In the genomic region with DNA sequence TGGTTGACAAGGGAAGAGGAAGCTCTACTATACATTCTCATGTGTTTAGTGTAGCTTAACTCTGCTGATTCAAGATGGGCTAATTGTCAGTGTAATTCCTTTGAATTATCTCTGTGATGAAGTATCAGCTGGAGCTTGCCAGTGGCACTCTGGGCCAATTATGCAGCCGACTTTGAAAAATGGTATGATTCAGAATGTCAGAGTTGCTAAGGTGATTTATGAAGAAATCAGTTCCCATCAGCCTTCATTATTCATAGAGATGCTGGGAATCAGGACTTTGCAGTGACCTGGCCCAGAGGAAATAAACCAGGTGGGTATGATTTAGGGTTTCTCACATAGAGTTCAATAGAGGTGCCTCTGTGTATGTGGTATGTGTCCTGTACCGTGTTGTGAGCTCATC, we compare ENCODE assay signal across 26 cellular contexts. TPM values are rescaled to one million over a fixed set of nuclear protein-coding genes. Genes with fewer than 3 reads are reported as not detected.
DNase-seq lines count a peak whose midpoint lies in the region; ATAC-seq and TF ChIP-seq lines count a peak whose summit lies in the region.
"Had no signal": no experiment of that assay in that cellular context is flagged by ENCODE, and none has a peak within 500 bp of the region (broad histone marks: within the 10 kb centered on the region; RNA-seq: fewer than 3 reads in every experiment).

No MANE protein-coding gene starts in this region.

- peaks cover 4% of the 10 kb centered on the region for H3K9me3 Mint-ChIP-seq in activated naive CD8-positive, alpha-beta T cell treated with anti-CD3 and anti-CD28 coated beads for 36 hours
- no peaks in the 10 kb centered on the region for H3K9me3 Mint-ChIP-seq in activated T-helper 2 cell treated with anti-CD3 and anti-CD28 coated beads, Interferon-gamma antibody, Interleukin-2, Interleukin-4, amounts not matched to agents 10 μg/mL and 5 μg/mL and 100 μg/mL, durations not matched to agents 14 hours and 24 hours and 36 hours
- H3K9me3 Mint-ChIP-seq: IgD-negative memory B cell had no signal

- peaks cover 23% of the 10 kb centered on the region for H3K4me1 ChIP-seq in foreskin keratinocyte
- H3K4me1 ChIP-seq: HAP-1 had no signal

- H3K27ac Mint-ChIP-seq in activated naive CD8-positive, alpha-beta T cell treated with anti-CD3 and anti-CD28 coated beads for 36 hours, result peak overlapping the region; percentile 18
- H3K27ac Mint-ChIP-seq in activated T-helper 2 cell treated with anti-CD3 and anti-CD28 coated beads, Interferon-gamma antibody, Interleukin-2, Interleukin-4, amounts not matched to agents 10 μg/mL and 5 μg/mL and 100 μg/mL, durations not matched to agents 14 hours and 24 hours and 36 hours, result no peak overlapping the region

- no peak overlapping the region for H3K27ac ChIP-seq in foreskin keratinocyte
- H3K27ac ChIP-seq: coronary artery, heart right ventricle, parathyroid adenoma had no signal

- no peaks in the 10 kb centered on the region for H3K27me3 Mint-ChIP-seq in activated naive CD8-positive, alpha-beta T cell treated with anti-CD3 and anti-CD28 coated beads for 36 hours
- H3K27me3 Mint-ChIP-seq in activated T-helper 2 cell treated with anti-CD3 and anti-CD28 coated beads, Interferon-gamma antibody, Interleukin-2, Interleukin-4, amounts not matched to agents 10 μg/mL and 5 μg/mL and 100 μg/mL, durations not matched to agents 14 hours and 24 hours and 36 hours (ENCODE audit: low read depth), result no peaks in the 10 kb centered on the region
- H3K27me3 Mint-ChIP-seq: activated CD4-positive, alpha-beta T cell treated with anti-CD3 and anti-CD28 coated beads for 36 hours; IgD-negative memory B cell had no signal

- peaks cover 62% of the 10 kb centered on the region for H3K36me3 Mint-ChIP-seq in activated naive CD8-positive, alpha-beta T cell treated with anti-CD3 and anti-CD28 coated beads for 36 hours
- H3K36me3 Mint-ChIP-seq in activated T-helper 2 cell treated with anti-CD3 and anti-CD28 coated beads, Interferon-gamma antibody, Interleukin-2, Interleukin-4, amounts not matched to agents 10 μg/mL and 5 μg/mL and 100 μg/mL, durations not matched to agents 14 hours and 24 hours and 36 hours (ENCODE audit: low read depth), result peaks cover 72% of the 10 kb centered on the region

- peak; percentile 82 for ATAC-seq in foreskin keratinocyte
- ATAC-seq in activated CD4-positive, CD25-positive, alpha-beta regulatory T cell treated with anti-CD3 and anti-CD28 coated beads, Interleukin-2, amount 50 U/mL, for 24 hours, result no peak
- ATAC-seq: activated CD4-positive, alpha-beta T cell treated with anti-CD3 and anti-CD28 coated beads for 36 hours; heart right ventricle had no signal

- DNase-seq in A172 (ENCODE audit: low spot score), result peak; percentile 42
- peak; percentile 20 for DNase-seq in HCEC 1CT
- no peak for DNase-seq in activated naive CD8-positive, alpha-beta T cell treated with anti-CD3 and anti-CD28 coated beads for 36 hours
- peak; percentile 69 to 87 for DNase-seq in foreskin keratinocyte
- no peak for DNase-seq in activated T-helper 2 cell treated with anti-CD3 and anti-CD28 coated beads, Interferon-gamma antibody, Interleukin-2, Interleukin-4, amounts not matched to agents 10 μg/mL and 5 μg/mL and 100 μg/mL, durations not matched to agents 14 hours and 24 hours and 36 hours (ENCODE audit: low spot score)
- no peak for DNase-seq in T-helper 9 cell
- DNase-seq in NCI-H1694 treated with DMSO at 0.1 percent for 48 hours (lab: John Stamatoyannopoulos, UW), result no peak
- DNase-seq: activated CD4-positive, alpha-beta T cell treated with anti-CD3 and anti-CD28 coated beads for 36 hours; activated T-cell treated with anti-CD3 and anti-CD28 coated beads, Interleukin-2, amount 50 U/mL, for 1 hour; anterior cingulate cortex; Calu3; GF-D8; heart right ventricle; NCI-H1417; NCI-H2227 treated with DMSO at 0.1 percent for 48 hours; NK-92 treated with Interleukin-12 subunit alpha and Interleukin-12 subunit beta, amount 100 ng/mL, for 24 hours; SIG-M5; stimulated activated naive CD4-positive, alpha-beta T cell treated with Interleukin-2 at 50 U/mL for 16 hours had no signal

- peaks cover 74% of the 10 kb centered on the region for H3K4me1 Mint-ChIP-seq in activated naive CD8-positive, alpha-beta T cell treated with anti-CD3 and anti-CD28 coated beads for 36 hours
- H3K4me1 Mint-ChIP-seq in activated T-helper 2 cell treated with anti-CD3 and anti-CD28 coated beads, Interferon-gamma antibody, Interleukin-2, Interleukin-4, amounts not matched to agents 10 μg/mL and 5 μg/mL and 100 μg/mL, durations not matched to agents 14 hours and 24 hours and 36 hours (ENCODE audit: low read depth), result peaks cover 23% of the 10 kb centered on the region

- TF ChIP-seq CTCF in foreskin keratinocyte (conservative IDR thresholded peaks at IDR 0.05), result no peak

- intact Hi-C loops in activated T-helper 2 cell treated with anti-CD3 and anti-CD28 coated beads, Interferon-gamma antibody, Interleukin-2, Interleukin-4, amounts not matched to agents 10 μg/mL and 5 μg/mL and 100 μg/mL, durations not matched to agents 14 hours and 24 hours and 36 hours (cut with micrococcal nuclease), result no loop called here

- H3K27me3 ChIP-seq in foreskin keratinocyte, result no peaks in the 10 kb centered on the region
- H3K27me3 ChIP-seq: heart right ventricle had no signal

- no peak overlapping the region for H3K4me3 Mint-ChIP-seq in activated naive CD8-positive, alpha-beta T cell treated with anti-CD3 and anti-CD28 coated beads for 36 hours
- H3K4me3 Mint-ChIP-seq in activated T-helper 2 cell treated with anti-CD3 and anti-CD28 coated beads, Interferon-gamma antibody, Interleukin-2, Interleukin-4, amounts not matched to agents 10 μg/mL and 5 μg/mL and 100 μg/mL, durations not matched to agents 14 hours and 24 hours and 36 hours (ENCODE audit: low read depth), result no peak overlapping the region
- H3K4me3 Mint-ChIP-seq: activated CD4-positive, alpha-beta T cell treated with anti-CD3 and anti-CD28 coated beads for 36 hours; IgD-negative memory B cell had no signal

RNA-seq across cellular contexts. Expression of gene KCNS1, which starts 33.4 kb away (rescaled TPM):
- total RNA-seq in A172 (2014; rRNA removed; shearing (Covaris generic)), result not detected in 2 replicates
- total RNA-seq in activated naive CD8-positive, alpha-beta T cell treated with anti-CD3 and anti-CD28 coated beads for 36 hours, result under 1 TPM; 0.56 to 0.70 TPM
- 1.7 and 2.1 TPM in 2 replicates for total RNA-seq in foreskin keratinocyte
- polyA plus RNA-seq in foreskin keratinocyte, result 1.3 and 1.6 TPM in 2 replicates
- 0.18 and 0.21 TPM in 2 replicates for total RNA-seq in activated T-helper 2 cell treated with anti-CD3 and anti-CD28 coated beads, Interferon-gamma antibody, Interleukin-2, Interleukin-4, amounts not matched to agents 10 μg/mL and 5 μg/mL and 100 μg/mL, durations not matched to agents 14 hours and 24 hours and 36 hours
- polyA plus RNA-seq: IgD-negative memory B cell had no signal

RNA-seq across cellular contexts. Expression of gene WFDC5, which starts 47.4 kb away (rescaled TPM):
- not detected in 2 replicates for total RNA-seq in A172 (2014; rRNA removed; shearing (Covaris generic))
- total RNA-seq in activated naive CD8-positive, alpha-beta T cell treated with anti-CD3 and anti-CD28 coated beads for 36 hours, result under 1 TPM in 1 of 2 experiments, not detected in 1; 0.23 TPM
- total RNA-seq in foreskin keratinocyte, result 0.51 and 0.53 TPM in 2 replicates
- polyA plus RNA-seq in foreskin keratinocyte, result 0.57 and 0.86 TPM in 2 replicates
- not detected in 2 replicates for total RNA-seq in activated T-helper 2 cell treated with anti-CD3 and anti-CD28 coated beads, Interferon-gamma antibody, Interleukin-2, Interleukin-4, amounts not matched to agents 10 μg/mL and 5 μg/mL and 100 μg/mL, durations not matched to agents 14 hours and 24 hours and 36 hours
- total RNA-seq: Calu3, epithelial cell of proximal tubule, heart right ventricle had no signal
- polyA plus RNA-seq: AG04450, heart right ventricle, IgD-negative memory B cell had no signal

RNA-seq across cellular contexts. Expression of gene WFDC12, which starts 56.7 kb away (rescaled TPM):
- not detected in 2 replicates for total RNA-seq in A172 (2014; rRNA removed; shearing (Covaris generic))
- total RNA-seq in activated naive CD8-positive, alpha-beta T cell treated with anti-CD3 and anti-CD28 coated beads for 36 hours, result not detected
- 0.18 and 0.61 TPM in 2 replicates for total RNA-seq in foreskin keratinocyte
- polyA plus RNA-seq in foreskin keratinocyte, result 0.35 and 0.36 TPM in 2 replicates
- not detected in 2 replicates for total RNA-seq in activated T-helper 2 cell treated with anti-CD3 and anti-CD28 coated beads, Interferon-gamma antibody, Interleukin-2, Interleukin-4, amounts not matched to agents 10 μg/mL and 5 μg/mL and 100 μg/mL, durations not matched to agents 14 hours and 24 hours and 36 hours
- total RNA-seq: activated CD4-positive, alpha-beta T cell treated with anti-CD3 and anti-CD28 coated beads for 36 hours; Calu3; epithelial cell of proximal tubule; heart right ventricle; kidney epithelial cell had no signal
- polyA plus RNA-seq: AG04450, heart right ventricle, IgD-negative memory B cell had no signal

Comparison
In these comparisons a context has a peak if more than half of its experiments do, and no peak if none do; other contexts are left out.
1. DNase-seq: peak in A172 (single experiment), HCEC 1CT (single experiment) and foreskin keratinocyte (2 of 2); none in activated naive CD8-positive, alpha-beta T cell treated with anti-CD3 and anti-CD28 coated beads for 36 hours (single experiment), activated T-helper 2 cell treated with anti-CD3 and anti-CD28 coated beads, Interferon-gamma antibody, Interleukin-2, Interleukin-4, amounts not matched to agents 10 μg/mL and 5 μg/mL and 100 μg/mL, durations not matched to agents 14 hours and 24 hours and 36 hours (single experiment), T-helper 9 cell (single experiment) and NCI-H1694 treated with DMSO at 0.1 percent for 48 hours (single experiment).